ENCODE assay signal across 29 cellular contexts in genomic region chr3:127149621-127150310, GRCh38. TPM values are rescaled to one million over a fixed set of nuclear protein-coding genes. Genes with fewer than 3 reads are reported as not detected.
DNase-seq lines count a peak whose midpoint lies in the region; ATAC-seq, FAIRE-seq and TF ChIP-seq lines count a peak whose summit lies in the region.
"Had no signal": no experiment of that assay in that cellular context is flagged by ENCODE, and none has a peak within 500 bp of the region (broad histone marks: within the 10 kb centered on the region; RNA-seq: fewer than 3 reads in every experiment).

No MANE protein-coding gene starts in this region.

- no peaks in the 10 kb centered on the region for H3K9me3 Mint-ChIP-seq in activated CD4-positive, alpha-beta memory T cell treated with anti-CD3 and anti-CD28 coated beads for 36 hours
- no peaks in the 10 kb centered on the region for H3K9me3 Mint-ChIP-seq in activated CD4-positive, alpha-beta memory T cell treated with anti-CD3 and anti-CD28 coated beads, Interleukin-2, amount 10 ng/mL, durations not matched to agents 7 days and 5 days
- no peaks in the 10 kb centered on the region; the same call in 1 of the 2 replicates for H3K9me3 Mint-ChIP-seq in WTC11
- H3K9me3 Mint-ChIP-seq: CD8-positive, alpha-beta memory T cell had no signal

- no peaks in the 10 kb centered on the region for H3K36me3 Mint-ChIP-seq in activated CD4-positive, alpha-beta memory T cell treated with anti-CD3 and anti-CD28 coated beads for 36 hours
- no peaks in the 10 kb centered on the region for H3K36me3 Mint-ChIP-seq in activated CD4-positive, alpha-beta memory T cell treated with anti-CD3 and anti-CD28 coated beads, Interleukin-2, amount 10 ng/mL, durations not matched to agents 7 days and 5 days (ENCODE audit: low read depth)
- H3K36me3 Mint-ChIP-seq in WTC11, result no peaks in the 10 kb centered on the region
- H3K36me3 Mint-ChIP-seq: CD8-positive, alpha-beta memory T cell had no signal

- no peak overlapping the region for H3K27ac ChIP-seq in spleen
- H3K27ac ChIP-seq: 22Rv1, C4-2B, HL-60, PC-9, SJCRH30 had no signal

- FAIRE-seq in HTR-8/SVneo (lab: Jason Lieb, UNC), result no peak
- FAIRE-seq: G401.6, GM12892 had no signal

- no peak overlapping the region for H3K4me3 ChIP-seq in spleen
- H3K4me3 ChIP-seq: HAP-1, PC-9, SJCRH30 had no signal

- H3K36me3 ChIP-seq in spleen, result no peaks in the 10 kb centered on the region
- H3K36me3 ChIP-seq: HAP-1, SJCRH30 had no signal

- H3K4me1 ChIP-seq in spleen, result no peaks in the 10 kb centered on the region
- H3K4me1 ChIP-seq: HAP-1, SJCRH30 had no signal

- WGBS in spleen, 5 donors, result 65 to 81% (median 78%) methylated on average over 6 of the region's 6 CpGs

- POLR2A ChIA-PET in activated CD4-positive, alpha-beta memory T cell treated with anti-CD3 and anti-CD28 coated beads for 36 hours (lab: Charles Lee), result no interaction called here
- POLR2A ChIA-PET in activated CD4-positive, alpha-beta memory T cell treated with anti-CD3 and anti-CD28 coated beads, Interleukin-2, amount 10 ng/mL, durations not matched to agents 7 days and 5 days (lab: Charles Lee), result no interaction called here
- POLR2A ChIA-PET in WTC11 (lab: Charles Lee), result no interaction called here

- ATAC-seq in WTC11, result no peak
- ATAC-seq in HG03521 (IDR thresholded peaks at IDR 0.05; ENCODE audit: unreplicated experiment), result no peak

- peak; percentile 3 for DNase-seq in activated CD4-positive, alpha-beta memory T cell treated with anti-CD3 and anti-CD28 coated beads for 36 hours
- no peak for DNase-seq in activated CD4-positive, alpha-beta memory T cell treated with anti-CD3 and anti-CD28 coated beads, Interleukin-2, amount 10 ng/mL, durations not matched to agents 7 days and 5 days
- no peak for DNase-seq in WTC11 (ENCODE audit: low spot score)
- peak; percentile 65 for DNase-seq in mesenteric fat pad (ENCODE audit: low spot score)
- DNase-seq in spleen, result peak; percentile 66
- no peak for DNase-seq in HTR-8/SVneo (ENCODE audit: insufficient read length, low spot score)
- DNase-seq in NCI-H2029 (lab: John Stamatoyannopoulos, UW), result no peak
- DNase-seq: Calu3; CD8-positive, alpha-beta memory T cell; DMS153; KG1; NCI-H1092 treated with DMSO at 0.1 percent for 48 hours; NCI-H1436 treated with DMSO at 0.1 percent for 48 hours; NCI-H1930; NCI-H2227 treated with DMSO at 0.1 percent for 48 hours; NCI-H510A treated with DMSO at 0.1 percent for 48 hours; NCI-H748 treated with DMSO at 0.1 percent for 48 hours; PC-9; SJCRH30 had no signal

- intact Hi-C loops in activated CD4-positive, alpha-beta memory T cell treated with anti-CD3 and anti-CD28 coated beads for 36 hours (cut with micrococcal nuclease), result no loop called here
- intact Hi-C loops in spleen (cut with DNase I; ENCODE audit: low total_unique reads), result no loop called here

- TF ChIP-seq CTCF in WTC11 (IDR thresholded peaks at IDR 0.05) (no peak), spleen (IDR thresholded peaks at IDR 0.05 in 8 of 11, conservative IDR thresholded peaks at IDR 0.05 in 3 of 11) (no peak)

- H3K27ac Mint-ChIP-seq in activated CD4-positive, alpha-beta memory T cell treated with anti-CD3 and anti-CD28 coated beads for 36 hours, result no peak overlapping the region
- H3K27ac Mint-ChIP-seq in activated CD4-positive, alpha-beta memory T cell treated with anti-CD3 and anti-CD28 coated beads, Interleukin-2, amount 10 ng/mL, durations not matched to agents 7 days and 5 days, result no peak overlapping the region
- peak overlapping the region; percentile 41; the same call in 1 of the 2 replicates for H3K27ac Mint-ChIP-seq in WTC11
- H3K27ac Mint-ChIP-seq: CD8-positive, alpha-beta memory T cell had no signal

- no peak for TF ChIP-seq POLR2A in spleen (IDR thresholded peaks at IDR 0.05)

- no peaks in the 10 kb centered on the region for H3K4me1 Mint-ChIP-seq in activated CD4-positive, alpha-beta memory T cell treated with anti-CD3 and anti-CD28 coated beads for 36 hours (ENCODE audit: low read depth)
- no peaks in the 10 kb centered on the region for H3K4me1 Mint-ChIP-seq in activated CD4-positive, alpha-beta memory T cell treated with anti-CD3 and anti-CD28 coated beads, Interleukin-2, amount 10 ng/mL, durations not matched to agents 7 days and 5 days
- no peaks in the 10 kb centered on the region for H3K4me1 Mint-ChIP-seq in WTC11
- H3K4me1 Mint-ChIP-seq: CD8-positive, alpha-beta memory T cell had no signal

- CTCF ChIA-PET in activated CD4-positive, alpha-beta memory T cell treated with anti-CD3 and anti-CD28 coated beads for 36 hours (lab: Charles Lee), result no interaction called here
- CTCF ChIA-PET in activated CD4-positive, alpha-beta memory T cell treated with anti-CD3 and anti-CD28 coated beads, Interleukin-2, amount 10 ng/mL, durations not matched to agents 7 days and 5 days (lab: Charles Lee), result no interaction called here
- CTCF ChIA-PET in WTC11 (lab: Charles Lee), result no interaction called here

- no peak overlapping the region for H3K4me3 Mint-ChIP-seq in activated CD4-positive, alpha-beta memory T cell treated with anti-CD3 and anti-CD28 coated beads for 36 hours
- H3K4me3 Mint-ChIP-seq in activated CD4-positive, alpha-beta memory T cell treated with anti-CD3 and anti-CD28 coated beads, Interleukin-2, amount 10 ng/mL, durations not matched to agents 7 days and 5 days, result no peak overlapping the region
- H3K4me3 Mint-ChIP-seq in WTC11, result no peak overlapping the region
- H3K4me3 Mint-ChIP-seq: CD8-positive, alpha-beta memory T cell had no signal

- H3K9me3 ChIP-seq in spleen, result no peaks in the 10 kb centered on the region
- H3K9me3 ChIP-seq: HAP-1 had no signal

- peaks cover 0 to 6% (median 0%) of the 10 kb centered on the region in 7 donors for H3K27me3 ChIP-seq in spleen (replicated peaks in 1 of 7)
- H3K27me3 ChIP-seq: SJCRH30 had no signal

- peaks cover 2% of the 10 kb centered on the region for H3K27me3 Mint-ChIP-seq in activated CD4-positive, alpha-beta memory T cell treated with anti-CD3 and anti-CD28 coated beads for 36 hours
- H3K27me3 Mint-ChIP-seq in activated CD4-positive, alpha-beta memory T cell treated with anti-CD3 and anti-CD28 coated beads, Interleukin-2, amount 10 ng/mL, durations not matched to agents 7 days and 5 days, result no peaks in the 10 kb centered on the region
- no peaks in the 10 kb centered on the region for H3K27me3 Mint-ChIP-seq in WTC11 (ENCODE audit: low read depth)

TF ChIP-seq in WTC11, 78 proteins besides CTCF, POLR2A, EP300 and RAD21 (continues in another document):
- TF ChIP-seq NR3C1 (CRISPR knock-in tag; conservative IDR thresholded peaks at IDR 0.05; ENCODE audit: low read depth) (no peak), ZNF317 (CRISPR knock-in tag; IDR thresholded peaks at IDR 0.05; ENCODE audit: borderline replicate concordance, low read depth) (no peak), TP53 (CRISPR knock-in tag; IDR thresholded peaks at IDR 0.05) (no peak), IRF1 (CRISPR knock-in tag; IDR thresholded peaks at IDR 0.05) (no peak), ZNF219 (CRISPR knock-in tag; IDR thresholded peaks at IDR 0.05; ENCODE audit: borderline replicate concordance) (no peak), PRRX2 (CRISPR knock-in tag; IDR thresholded peaks at IDR 0.05) (no peak), ELF4 (CRISPR knock-in tag; IDR thresholded peaks at IDR 0.05; ENCODE audit: low read depth) (no peak), IRF2 (CRISPR knock-in tag; IDR thresholded peaks at IDR 0.05; ENCODE audit: borderline replicate concordance, low read depth) (no peak)
- TF ChIP-seq, protein P1, sequence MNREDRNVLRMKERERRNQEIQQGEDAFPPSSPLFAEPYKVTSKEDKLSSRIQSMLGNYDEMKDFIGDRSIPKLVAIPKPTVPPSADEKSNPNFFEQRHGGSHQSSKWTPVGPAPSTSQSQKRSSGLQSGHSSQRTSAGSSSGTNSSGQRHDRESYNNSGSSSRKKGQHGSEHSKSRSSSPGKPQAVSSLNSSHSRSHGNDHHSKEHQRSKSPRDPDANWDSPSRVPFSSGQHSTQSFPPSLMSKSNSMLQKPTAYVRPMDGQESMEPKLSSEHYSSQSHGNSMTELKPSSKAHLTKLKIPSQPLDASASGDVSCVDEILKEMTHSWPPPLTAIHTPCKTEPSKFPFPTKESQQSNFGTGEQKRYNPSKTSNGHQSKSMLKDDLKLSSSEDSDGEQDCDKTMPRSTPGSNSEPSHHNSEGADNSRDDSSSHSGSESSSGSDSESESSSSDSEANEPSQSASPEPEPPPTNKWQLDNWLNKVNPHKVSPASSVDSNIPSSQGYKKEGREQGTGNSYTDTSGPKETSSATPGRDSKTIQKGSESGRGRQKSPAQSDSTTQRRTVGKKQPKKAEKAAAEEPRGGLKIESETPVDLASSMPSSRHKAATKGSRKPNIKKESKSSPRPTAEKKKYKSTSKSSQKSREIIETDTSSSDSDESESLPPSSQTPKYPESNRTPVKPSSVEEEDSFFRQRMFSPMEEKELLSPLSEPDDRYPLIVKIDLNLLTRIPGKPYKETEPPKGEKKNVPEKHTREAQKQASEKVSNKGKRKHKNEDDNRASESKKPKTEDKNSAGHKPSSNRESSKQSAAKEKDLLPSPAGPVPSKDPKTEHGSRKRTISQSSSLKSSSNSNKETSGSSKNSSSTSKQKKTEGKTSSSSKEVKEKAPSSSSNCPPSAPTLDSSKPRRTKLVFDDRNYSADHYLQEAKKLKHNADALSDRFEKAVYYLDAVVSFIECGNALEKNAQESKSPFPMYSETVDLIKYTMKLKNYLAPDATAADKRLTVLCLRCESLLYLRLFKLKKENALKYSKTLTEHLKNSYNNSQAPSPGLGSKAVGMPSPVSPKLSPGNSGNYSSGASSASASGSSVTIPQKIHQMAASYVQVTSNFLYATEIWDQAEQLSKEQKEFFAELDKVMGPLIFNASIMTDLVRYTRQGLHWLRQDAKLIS (CRISPR knock-in tag; IDR thresholded peaks at IDR 0.05; ENCODE audit: borderline replicate concordance), result no peak

RNA-seq across cellular contexts. Expression of gene PRR23E, which starts 43.2 kb away (rescaled TPM):
- not detected for total RNA-seq in activated CD4-positive, alpha-beta memory T cell treated with anti-CD3 and anti-CD28 coated beads for 36 hours
- total RNA-seq in activated CD4-positive, alpha-beta memory T cell treated with anti-CD3 and anti-CD28 coated beads, Interleukin-2, amount 10 ng/mL, durations not matched to agents 7 days and 5 days, result not detected
- total RNA-seq in WTC11 (2021) (not detected in 3 replicates), mesenteric fat pad (not detected), spleen (not detected)
- polyA plus RNA-seq in spleen, result not detected
- total RNA-seq: Calu3; CD8-positive, alpha-beta memory T cell; Daoy; HT-29; PC-9; SJCRH30 had no signal
- polyA plus RNA-seq: AG04450; CD8-positive, alpha-beta memory T cell had no signal

Comparison
In these comparisons a context has a peak if more than half of its experiments do, and no peak if none do; other contexts are left out.
1. DNase-seq: peak in activated CD4-positive, alpha-beta memory T cell treated with anti-CD3 and anti-CD28 coated beads for 36 hours (single experiment), mesenteric fat pad (single experiment) and spleen (single experiment); none in activated CD4-positive, alpha-beta memory T cell treated with anti-CD3 and anti-CD28 coated beads, Interleukin-2, amount 10 ng/mL, durations not matched to agents 7 days and 5 days (single experiment), WTC11 (single experiment), HTR-8/SVneo (single experiment) and NCI-H2029 (single experiment).